ENCODE assay signal across 8 cellular contexts in genomic region chr12:13173537-13173936, GRCh38. TPM values are rescaled to one million over a fixed set of nuclear protein-coding genes. Genes with fewer than 3 reads are reported as not detected.
DNase-seq lines count a peak whose midpoint lies in the region; ATAC-seq and TF ChIP-seq lines count a peak whose summit lies in the region.

No MANE protein-coding gene starts in this region.

- WGBS in esophagus squamous epithelium, 2 donors: 11 to 18% methylated on average over 5 to 6 of the region's 6 CpGs

- no peaks in the 10 kb centered on the region for H3K36me3 ChIP-seq in esophagus squamous epithelium

- no peaks in the 10 kb centered on the region for H3K36me3 Mint-ChIP-seq in activated naive CD4-positive, alpha-beta T cell treated with anti-CD3 and anti-CD28 coated beads for 36 hours (ENCODE audit: low read depth)
- no peaks in the 10 kb centered on the region for H3K36me3 Mint-ChIP-seq in activated naive CD4-positive, alpha-beta T cell treated with anti-CD3 and anti-CD28 coated beads, Interleukin-2, amount 10 ng/mL, durations not matched to agents 7 days and 5 days

- intact Hi-C loops in activated naive CD4-positive, alpha-beta T cell treated with anti-CD3 and anti-CD28 coated beads for 36 hours (cut with micrococcal nuclease): no loop called here
- intact Hi-C loops in esophagus squamous epithelium (cut with DNase I): no loop called here

- no peak overlapping the region for H3K4me3 Mint-ChIP-seq in activated naive CD4-positive, alpha-beta T cell treated with anti-CD3 and anti-CD28 coated beads for 36 hours
- H3K4me3 Mint-ChIP-seq in activated naive CD4-positive, alpha-beta T cell treated with anti-CD3 and anti-CD28 coated beads, Interleukin-2, amount 10 ng/mL, durations not matched to agents 7 days and 5 days: no peak overlapping the region

- TF ChIP-seq POLR2A in esophagus squamous epithelium (IDR thresholded peaks at IDR 0.05): peak in 2 of 4 donors; percentile 13 to 20

- no peaks in the 10 kb centered on the region for H3K27me3 Mint-ChIP-seq in activated naive CD4-positive, alpha-beta T cell treated with anti-CD3 and anti-CD28 coated beads for 36 hours (ENCODE audit: low read depth)
- peaks cover 63% of the 10 kb centered on the region for H3K27me3 Mint-ChIP-seq in activated naive CD4-positive, alpha-beta T cell treated with anti-CD3 and anti-CD28 coated beads, Interleukin-2, amount 10 ng/mL, durations not matched to agents 7 days and 5 days

- TF ChIP-seq CTCF in RWPE1 (conservative IDR thresholded peaks at IDR 0.05; ENCODE audit: low read depth) (no peak), esophagus squamous epithelium (IDR thresholded peaks at IDR 0.05) (no peak)

- POLR2A ChIA-PET in RWPE1 (lab: Yijun Ruan, JAX; ENCODE audit: low non-redundant PET): no interaction called here

- H3K4me1 Mint-ChIP-seq in activated naive CD4-positive, alpha-beta T cell treated with anti-CD3 and anti-CD28 coated beads for 36 hours (ENCODE audit: low read depth): peaks cover 10% of the 10 kb centered on the region
- peaks cover 39% of the 10 kb centered on the region for H3K4me1 Mint-ChIP-seq in activated naive CD4-positive, alpha-beta T cell treated with anti-CD3 and anti-CD28 coated beads, Interleukin-2, amount 10 ng/mL, durations not matched to agents 7 days and 5 days

- H3K9me3 ChIP-seq in esophagus squamous epithelium: no peaks in the 10 kb centered on the region

- H3K4me3 ChIP-seq in esophagus squamous epithelium: peak overlapping the region in 1 of 4 donors; percentile 11

- H3K27me3 ChIP-seq in esophagus squamous epithelium: no peaks in the 10 kb centered on the region

- no peak overlapping the region for H3K27ac Mint-ChIP-seq in activated naive CD4-positive, alpha-beta T cell treated with anti-CD3 and anti-CD28 coated beads for 36 hours
- H3K27ac Mint-ChIP-seq in activated naive CD4-positive, alpha-beta T cell treated with anti-CD3 and anti-CD28 coated beads, Interleukin-2, amount 10 ng/mL, durations not matched to agents 7 days and 5 days: no peak overlapping the region

- H3K27ac ChIP-seq in RWPE1: peak overlapping the region; percentile 74
- peak overlapping the region; percentile 86 to 91 (median 88) for H3K27ac ChIP-seq in esophagus squamous epithelium

- peak; percentile 49 for DNase-seq in activated naive CD4-positive, alpha-beta T cell treated with anti-CD3 and anti-CD28 coated beads for 36 hours
- no peak for DNase-seq in activated naive CD4-positive, alpha-beta T cell treated with anti-CD3 and anti-CD28 coated beads, Interleukin-2, amount 10 ng/mL, durations not matched to agents 7 days and 5 days
- DNase-seq in RWPE1 (ENCODE audit: low spot score): peak; percentile 71
- no peak for DNase-seq in esophagus squamous epithelium (lab: John Stamatoyannopoulos, UW)
- peak; percentile 90 for DNase-seq in non-pigmented ciliary epithelial cell (ENCODE audit: low read depth)
- no peak for DNase-seq in SHP77 (lab: John Stamatoyannopoulos, UW)
- DNase-seq in NCI-H2029 (lab: John Stamatoyannopoulos, UW): no peak

- peaks cover 9 to 93% (median 36%) of the 10 kb centered on the region in 3 donors for H3K4me1 ChIP-seq in esophagus squamous epithelium

- CTCF ChIA-PET in activated naive CD4-positive, alpha-beta T cell treated with anti-CD3 and anti-CD28 coated beads for 36 hours (lab: Charles Lee): no interaction called here
- CTCF ChIA-PET in activated naive CD4-positive, alpha-beta T cell treated with anti-CD3 and anti-CD28 coated beads, Interleukin-2, amount 10 ng/mL, durations not matched to agents 7 days and 5 days (lab: Charles Lee): no interaction called here
- CTCF ChIA-PET in RWPE1 (lab: Yijun Ruan, JAX): interaction anchor here (1.4 kb wide), 1 partner anchor 38 kb away, joined by 4 read pairs; no protein-coding TSS in a partner anchor

- no peaks in the 10 kb centered on the region for H3K9me3 Mint-ChIP-seq in activated naive CD4-positive, alpha-beta T cell treated with anti-CD3 and anti-CD28 coated beads for 36 hours
- no peaks in the 10 kb centered on the region for H3K9me3 Mint-ChIP-seq in activated naive CD4-positive, alpha-beta T cell treated with anti-CD3 and anti-CD28 coated beads, Interleukin-2, amount 10 ng/mL, durations not matched to agents 7 days and 5 days

- peak; percentile 96 for ATAC-seq in HG02870 (IDR thresholded peaks at IDR 0.05; ENCODE audit: unreplicated experiment)

RNA-seq across cellular contexts. Expression of gene EMP1, which starts 23.0 kb away (rescaled TPM):
- total RNA-seq in activated naive CD4-positive, alpha-beta T cell treated with anti-CD3 and anti-CD28 coated beads for 36 hours: 1 to 10 TPM; 3.0 to 4.0 TPM
- 1,000 to 10,000 TPM; 2,742 to 8,541 (median 3,206) TPM for total RNA-seq in esophagus squamous epithelium

Comparison
In these comparisons a context has a peak if more than half of its experiments do, and no peak if none do; other contexts are left out.
1. DNase-seq: peak in activated naive CD4-positive, alpha-beta T cell treated with anti-CD3 and anti-CD28 coated beads for 36 hours (single experiment), RWPE1 (single experiment) and non-pigmented ciliary epithelial cell (single experiment); none in activated naive CD4-positive, alpha-beta T cell treated with anti-CD3 and anti-CD28 coated beads, Interleukin-2, amount 10 ng/mL, durations not matched to agents 7 days and 5 days (single experiment), esophagus squamous epithelium (single experiment), SHP77 (0 of 2) and NCI-H2029 (single experiment).
2. RNA of gene EMP1, which starts 23.0 kb away (total RNA-seq): 2,742 to 8,541 TPM in esophagus squamous epithelium; 3.0 to 4.0 TPM in activated naive CD4-positive, alpha-beta T cell treated with anti-CD3 and anti-CD28 coated beads for 36 hours; every median in the first group is over 100 times any median in the second.